1 cellular context compared by ENCODE assay signal in the genomic region with DNA sequence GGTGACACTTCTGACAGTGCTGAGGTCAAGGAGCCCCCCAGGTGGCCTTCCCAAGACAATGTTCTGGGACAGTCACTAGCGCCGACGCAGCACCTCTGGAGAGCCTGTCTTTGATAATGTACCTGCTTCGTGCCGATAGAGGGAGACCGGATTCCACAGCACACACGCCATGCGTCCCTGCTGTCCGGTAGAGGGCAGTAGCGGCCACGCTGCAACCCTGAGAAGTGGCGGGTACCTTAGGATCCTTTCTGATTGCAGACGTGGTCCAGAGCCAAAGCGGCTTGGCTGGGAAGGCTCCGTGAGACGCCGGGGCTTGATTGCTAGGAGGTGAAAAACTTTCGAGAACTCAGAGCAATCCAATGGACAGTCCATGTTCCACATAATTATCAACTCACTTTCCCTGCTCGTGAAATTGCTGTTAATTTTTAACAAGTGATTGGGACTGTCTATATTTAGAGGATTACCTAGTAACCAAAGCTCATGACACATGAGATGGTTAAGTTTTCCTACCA.
A peak's percentile ranks its signal among the peaks of the same experiment; 100 is the strongest.
TF ChIP-seq lines count a peak whose summit lies in the region.

No MANE protein-coding gene starts in this region.

TF ChIP-seq in HepG2, 621 proteins besides CTCF, POLR2A, EP300 and RAD21 (continued from another document and continues in another):
- TF ChIP-seq, protein P1, sequence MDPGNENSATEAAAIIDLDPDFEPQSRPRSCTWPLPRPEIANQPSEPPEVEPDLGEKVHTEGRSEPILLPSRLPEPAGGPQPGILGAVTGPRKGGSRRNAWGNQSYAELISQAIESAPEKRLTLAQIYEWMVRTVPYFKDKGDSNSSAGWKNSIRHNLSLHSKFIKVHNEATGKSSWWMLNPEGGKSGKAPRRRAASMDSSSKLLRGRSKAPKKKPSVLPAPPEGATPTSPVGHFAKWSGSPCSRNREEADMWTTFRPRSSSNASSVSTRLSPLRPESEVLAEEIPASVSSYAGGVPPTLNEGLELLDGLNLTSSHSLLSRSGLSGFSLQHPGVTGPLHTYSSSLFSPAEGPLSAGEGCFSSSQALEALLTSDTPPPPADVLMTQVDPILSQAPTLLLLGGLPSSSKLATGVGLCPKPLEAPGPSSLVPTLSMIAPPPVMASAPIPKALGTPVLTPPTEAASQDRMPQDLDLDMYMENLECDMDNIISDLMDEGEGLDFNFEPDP (CRISPR knock-in tag; conservative IDR thresholded peaks at IDR 0.05) = no peak
- TF ChIP-seq ZNF557 (CRISPR knock-in tag; IDR thresholded peaks at IDR 0.05) = no peak
- TF ChIP-seq TCF12 (IDR thresholded peaks at IDR 0.05) = no peak
- TF ChIP-seq TCF12 (CRISPR knock-in tag; IDR thresholded peaks at IDR 0.05) = no peak
- no peak for TF ChIP-seq ZNF790 (CRISPR knock-in tag; IDR thresholded peaks at IDR 0.05; ENCODE audit: borderline replicate concordance)
- no peak for TF ChIP-seq SOX6 (IDR thresholded peaks at IDR 0.05)
- TF ChIP-seq SOX6 (CRISPR knock-in tag; IDR thresholded peaks at IDR 0.05) = peak; percentile 49; the same call in 1 of the 2 replicates
- peak; percentile 42 for TF ChIP-seq ELF1 (CRISPR knock-in tag; IDR thresholded peaks at IDR 0.05)
- TF ChIP-seq, protein P2, sequence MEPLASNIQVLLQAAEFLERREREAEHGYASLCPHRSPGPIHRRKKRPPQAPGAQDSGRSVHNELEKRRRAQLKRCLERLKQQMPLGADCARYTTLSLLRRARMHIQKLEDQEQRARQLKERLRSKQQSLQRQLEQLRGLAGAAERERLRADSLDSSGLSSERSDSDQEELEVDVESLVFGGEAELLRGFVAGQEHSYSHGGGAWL (CRISPR knock-in tag; IDR thresholded peaks at IDR 0.05) = peak; percentile 56; the same call in 1 of the 2 replicates
- TF ChIP-seq KLF6 (CRISPR knock-in tag; IDR thresholded peaks at IDR 0.05) = 0 out of 2 replicates have a peak, but pooled peaks have one; percentile 45
- no peak for TF ChIP-seq GATA4 (IDR thresholded peaks at IDR 0.05; ENCODE audit: borderline replicate concordance, low read depth)
- TF ChIP-seq KDM5B (CRISPR knock-in tag; IDR thresholded peaks at IDR 0.05; ENCODE audit: borderline replicate concordance) = peak; percentile 53; the same call in 1 of the 2 replicates
- TF ChIP-seq SP4 (CRISPR knock-in tag; IDR thresholded peaks at IDR 0.05) = peak; percentile 57; the same call in 1 of the 2 replicates
- TF ChIP-seq NCOR1 (IDR thresholded peaks at IDR 0.05; ENCODE audit: borderline replicate concordance, low read length) = no peak
- TF ChIP-seq, protein P3, sequence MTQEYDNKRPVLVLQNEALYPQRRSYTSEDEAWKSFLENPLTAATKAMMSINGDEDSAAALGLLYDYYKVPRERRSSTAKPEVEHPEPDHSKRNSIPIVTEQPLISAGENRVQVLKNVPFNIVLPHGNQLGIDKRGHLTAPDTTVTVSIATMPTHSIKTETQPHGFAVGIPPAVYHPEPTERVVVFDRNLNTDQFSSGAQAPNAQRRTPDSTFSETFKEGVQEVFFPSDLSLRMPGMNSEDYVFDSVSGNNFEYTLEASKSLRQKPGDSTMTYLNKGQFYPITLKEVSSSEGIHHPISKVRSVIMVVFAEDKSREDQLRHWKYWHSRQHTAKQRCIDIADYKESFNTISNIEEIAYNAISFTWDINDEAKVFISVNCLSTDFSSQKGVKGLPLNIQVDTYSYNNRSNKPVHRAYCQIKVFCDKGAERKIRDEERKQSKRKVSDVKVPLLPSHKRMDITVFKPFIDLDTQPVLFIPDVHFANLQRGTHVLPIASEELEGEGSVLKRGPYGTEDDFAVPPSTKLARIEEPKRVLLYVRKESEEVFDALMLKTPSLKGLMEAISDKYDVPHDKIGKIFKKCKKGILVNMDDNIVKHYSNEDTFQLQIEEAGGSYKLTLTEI (CRISPR knock-in tag; conservative IDR thresholded peaks at IDR 0.05) = no peak
- TF ChIP-seq JUNB (CRISPR knock-in tag; IDR thresholded peaks at IDR 0.05; ENCODE audit: borderline replicate concordance) = no peak
- TF ChIP-seq NFE2L2 (IDR thresholded peaks at IDR 0.05; ENCODE audit: low read length) = no peak
- TF ChIP-seq CAMTA2 (CRISPR knock-in tag; IDR thresholded peaks at IDR 0.05; ENCODE audit: borderline replicate concordance) = no peak
- TF ChIP-seq ZNF674 (CRISPR knock-in tag; IDR thresholded peaks at IDR 0.05; ENCODE audit: low read depth) = no peak
- no peak for TF ChIP-seq SPEN (CRISPR knock-in tag; IDR thresholded peaks at IDR 0.05; ENCODE audit: low read depth)
- TF ChIP-seq NR1H2 (CRISPR knock-in tag; IDR thresholded peaks at IDR 0.05; ENCODE audit: borderline replicate concordance, low read depth) = no peak
- TF ChIP-seq, protein P4, sequence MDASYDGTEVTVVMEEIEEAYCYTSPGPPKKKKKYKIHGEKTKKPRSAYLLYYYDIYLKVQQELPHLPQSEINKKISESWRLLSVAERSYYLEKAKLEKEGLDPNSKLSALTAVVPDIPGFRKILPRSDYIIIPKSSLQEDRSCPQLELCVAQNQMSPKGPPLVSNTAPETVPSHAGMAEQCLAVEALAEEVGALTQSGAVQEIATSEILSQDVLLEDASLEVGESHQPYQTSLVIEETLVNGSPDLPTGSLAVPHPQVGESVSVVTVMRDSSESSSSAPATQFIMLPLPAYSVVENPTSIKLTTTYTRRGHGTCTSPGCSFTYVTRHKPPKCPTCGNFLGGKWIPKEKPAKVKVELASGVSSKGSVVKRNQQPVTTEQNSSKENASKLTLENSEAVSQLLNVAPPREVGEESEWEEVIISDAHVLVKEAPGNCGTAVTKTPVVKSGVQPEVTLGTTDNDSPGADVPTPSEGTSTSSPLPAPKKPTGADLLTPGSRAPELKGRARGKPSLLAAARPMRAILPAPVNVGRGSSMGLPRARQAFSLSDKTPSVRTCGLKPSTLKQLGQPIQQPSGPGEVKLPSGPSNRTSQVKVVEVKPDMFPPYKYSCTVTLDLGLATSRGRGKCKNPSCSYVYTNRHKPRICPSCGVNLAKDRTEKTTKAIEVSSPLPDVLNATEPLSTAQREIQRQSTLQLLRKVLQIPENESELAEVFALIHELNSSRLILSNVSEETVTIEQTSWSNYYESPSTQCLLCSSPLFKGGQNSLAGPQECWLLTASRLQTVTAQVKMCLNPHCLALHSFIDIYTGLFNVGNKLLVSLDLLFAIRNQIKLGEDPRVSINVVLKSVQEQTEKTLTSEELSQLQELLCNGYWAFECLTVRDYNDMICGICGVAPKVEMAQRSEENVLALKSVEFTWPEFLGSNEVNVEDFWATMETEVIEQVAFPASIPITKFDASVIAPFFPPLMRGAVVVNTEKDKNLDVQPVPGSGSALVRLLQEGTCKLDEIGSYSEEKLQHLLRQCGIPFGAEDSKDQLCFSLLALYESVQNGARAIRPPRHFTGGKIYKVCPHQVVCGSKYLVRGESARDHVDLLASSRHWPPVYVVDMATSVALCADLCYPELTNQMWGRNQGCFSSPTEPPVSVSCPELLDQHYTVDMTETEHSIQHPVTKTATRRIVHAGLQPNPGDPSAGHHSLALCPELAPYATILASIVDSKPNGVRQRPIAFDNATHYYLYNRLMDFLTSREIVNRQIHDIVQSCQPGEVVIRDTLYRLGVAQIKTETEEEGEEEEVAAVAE (CRISPR knock-in tag; IDR thresholded peaks at IDR 0.05; ENCODE audit: borderline replicate concordance) = 0 out of 2 replicates have a peak, but pooled peaks have one; percentile 49
- TF ChIP-seq SOX13 (IDR thresholded peaks at IDR 0.05) = no peak
- 0 out of 4 replicates have a peak, but pooled peaks of 1 of the 2 experiments have one; percentile 26 for TF ChIP-seq SOX13 (CRISPR knock-in tag; conservative IDR thresholded peaks at IDR 0.05 in 1 of 2, IDR thresholded peaks at IDR 0.05 in 1 of 2)
- TF ChIP-seq SATB2 (CRISPR knock-in tag; IDR thresholded peaks at IDR 0.05) = no peak
- no peak for TF ChIP-seq ZFP37 (CRISPR knock-in tag; IDR thresholded peaks at IDR 0.05; ENCODE audit: borderline replicate concordance)
- no peak for TF ChIP-seq ZNF10 (CRISPR knock-in tag; IDR thresholded peaks at IDR 0.05; ENCODE audit: borderline replicate concordance, low read depth)
- TF ChIP-seq GFI1 (CRISPR knock-in tag; IDR thresholded peaks at IDR 0.05; ENCODE audit: borderline replicate concordance) = no peak
- TF ChIP-seq, protein P5, sequence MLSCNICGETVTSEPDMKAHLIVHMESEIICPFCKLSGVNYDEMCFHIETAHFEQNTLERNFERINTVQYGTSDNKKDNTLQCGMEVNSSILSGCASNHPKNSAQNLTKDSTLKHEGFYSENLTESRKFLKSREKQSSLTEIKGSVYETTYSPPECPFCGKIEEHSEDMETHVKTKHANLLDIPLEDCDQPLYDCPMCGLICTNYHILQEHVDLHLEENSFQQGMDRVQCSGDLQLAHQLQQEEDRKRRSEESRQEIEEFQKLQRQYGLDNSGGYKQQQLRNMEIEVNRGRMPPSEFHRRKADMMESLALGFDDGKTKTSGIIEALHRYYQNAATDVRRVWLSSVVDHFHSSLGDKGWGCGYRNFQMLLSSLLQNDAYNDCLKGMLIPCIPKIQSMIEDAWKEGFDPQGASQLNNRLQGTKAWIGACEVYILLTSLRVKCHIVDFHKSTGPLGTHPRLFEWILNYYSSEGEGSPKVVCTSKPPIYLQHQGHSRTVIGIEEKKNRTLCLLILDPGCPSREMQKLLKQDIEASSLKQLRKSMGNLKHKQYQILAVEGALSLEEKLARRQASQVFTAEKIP (CRISPR knock-in tag; IDR thresholded peaks at IDR 0.05; ENCODE audit: borderline replicate concordance) = no peak
- TF ChIP-seq, protein P6, sequence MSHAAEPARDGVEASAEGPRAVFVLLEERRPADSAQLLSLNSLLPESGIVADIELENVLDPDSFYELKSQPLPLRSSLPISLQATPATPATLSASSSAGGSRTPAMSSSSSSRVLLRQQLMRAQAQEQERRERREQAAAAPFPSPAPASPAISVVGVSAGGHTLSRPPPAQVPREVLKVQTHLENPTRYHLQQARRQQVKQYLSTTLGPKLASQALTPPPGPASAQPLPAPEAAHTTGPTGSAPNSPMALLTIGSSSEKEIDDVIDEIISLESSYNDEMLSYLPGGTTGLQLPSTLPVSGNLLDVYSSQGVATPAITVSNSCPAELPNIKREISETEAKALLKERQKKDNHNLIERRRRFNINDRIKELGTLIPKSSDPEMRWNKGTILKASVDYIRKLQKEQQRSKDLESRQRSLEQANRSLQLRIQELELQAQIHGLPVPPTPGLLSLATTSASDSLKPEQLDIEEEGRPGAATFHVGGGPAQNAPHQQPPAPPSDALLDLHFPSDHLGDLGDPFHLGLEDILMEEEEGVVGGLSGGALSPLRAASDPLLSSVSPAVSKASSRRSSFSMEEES (CRISPR knock-in tag; IDR thresholded peaks at IDR 0.05) = peak; percentile 26; the same call in 1 of the 2 replicates
- no peak for TF ChIP-seq MLLT10 (CRISPR knock-in tag; IDR thresholded peaks at IDR 0.05)
- no peak for TF ChIP-seq JUN (CRISPR knock-in tag; IDR thresholded peaks at IDR 0.05)
- TF ChIP-seq SNRNP70 (IDR thresholded peaks at IDR 0.05; ENCODE audit: low read depth, low read length) = no peak
- TF ChIP-seq ZNF546 (CRISPR knock-in tag; conservative IDR thresholded peaks at IDR 0.05) = no peak
- TF ChIP-seq ZNF468 (CRISPR knock-in tag; IDR thresholded peaks at IDR 0.05) = no peak
- TF ChIP-seq ZNF782 (CRISPR knock-in tag; IDR thresholded peaks at IDR 0.05; ENCODE audit: borderline replicate concordance) = no peak
- no peak for TF ChIP-seq ISL2 (CRISPR knock-in tag; IDR thresholded peaks at IDR 0.05)
- no peak for TF ChIP-seq ZNF224 (CRISPR knock-in tag; IDR thresholded peaks at IDR 0.05)
- TF ChIP-seq, protein P7, sequence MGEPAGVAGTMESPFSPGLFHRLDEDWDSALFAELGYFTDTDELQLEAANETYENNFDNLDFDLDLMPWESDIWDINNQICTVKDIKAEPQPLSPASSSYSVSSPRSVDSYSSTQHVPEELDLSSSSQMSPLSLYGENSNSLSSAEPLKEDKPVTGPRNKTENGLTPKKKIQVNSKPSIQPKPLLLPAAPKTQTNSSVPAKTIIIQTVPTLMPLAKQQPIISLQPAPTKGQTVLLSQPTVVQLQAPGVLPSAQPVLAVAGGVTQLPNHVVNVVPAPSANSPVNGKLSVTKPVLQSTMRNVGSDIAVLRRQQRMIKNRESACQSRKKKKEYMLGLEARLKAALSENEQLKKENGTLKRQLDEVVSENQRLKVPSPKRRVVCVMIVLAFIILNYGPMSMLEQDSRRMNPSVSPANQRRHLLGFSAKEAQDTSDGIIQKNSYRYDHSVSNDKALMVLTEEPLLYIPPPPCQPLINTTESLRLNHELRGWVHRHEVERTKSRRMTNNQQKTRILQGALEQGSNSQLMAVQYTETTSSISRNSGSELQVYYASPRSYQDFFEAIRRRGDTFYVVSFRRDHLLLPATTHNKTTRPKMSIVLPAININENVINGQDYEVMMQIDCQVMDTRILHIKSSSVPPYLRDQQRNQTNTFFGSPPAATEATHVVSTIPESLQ (CRISPR knock-in tag; conservative IDR thresholded peaks at IDR 0.05) = no peak
- TF ChIP-seq, protein P8, sequence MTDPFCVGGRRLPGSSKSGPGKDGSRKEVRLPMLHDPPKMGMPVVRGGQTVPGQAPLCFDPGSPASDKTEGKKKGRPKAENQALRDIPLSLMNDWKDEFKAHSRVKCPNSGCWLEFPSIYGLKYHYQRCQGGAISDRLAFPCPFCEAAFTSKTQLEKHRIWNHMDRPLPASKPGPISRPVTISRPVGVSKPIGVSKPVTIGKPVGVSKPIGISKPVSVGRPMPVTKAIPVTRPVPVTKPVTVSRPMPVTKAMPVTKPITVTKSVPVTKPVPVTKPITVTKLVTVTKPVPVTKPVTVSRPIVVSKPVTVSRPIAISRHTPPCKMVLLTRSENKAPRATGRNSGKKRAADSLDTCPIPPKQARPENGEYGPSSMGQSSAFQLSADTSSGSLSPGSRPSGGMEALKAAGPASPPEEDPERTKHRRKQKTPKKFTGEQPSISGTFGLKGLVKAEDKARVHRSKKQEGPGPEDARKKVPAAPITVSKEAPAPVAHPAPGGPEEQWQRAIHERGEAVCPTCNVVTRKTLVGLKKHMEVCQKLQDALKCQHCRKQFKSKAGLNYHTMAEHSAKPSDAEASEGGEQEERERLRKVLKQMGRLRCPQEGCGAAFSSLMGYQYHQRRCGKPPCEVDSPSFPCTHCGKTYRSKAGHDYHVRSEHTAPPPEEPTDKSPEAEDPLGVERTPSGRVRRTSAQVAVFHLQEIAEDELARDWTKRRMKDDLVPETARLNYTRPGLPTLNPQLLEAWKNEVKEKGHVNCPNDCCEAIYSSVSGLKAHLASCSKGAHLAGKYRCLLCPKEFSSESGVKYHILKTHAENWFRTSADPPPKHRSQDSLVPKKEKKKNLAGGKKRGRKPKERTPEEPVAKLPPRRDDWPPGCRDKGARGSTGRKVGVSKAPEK (CRISPR knock-in tag; IDR thresholded peaks at IDR 0.05; ENCODE audit: borderline replicate concordance) = no peak
- no peak for TF ChIP-seq MAFK (conservative IDR thresholded peaks at IDR 0.05 in 1 of 2, IDR thresholded peaks at IDR 0.05 in 1 of 2; ENCODE audit: low read length in 2 of 2)
- TF ChIP-seq ZNF607 (CRISPR knock-in tag; IDR thresholded peaks at IDR 0.05; ENCODE audit: borderline replicate concordance) = no peak
- TF ChIP-seq AGO2 (optimal IDR thresholded peaks at IDR 0.05; ENCODE audit: low read depth, low read length) = no peak
